10 cellular contexts compared by ENCODE assay signal in genomic region chr5:143064661-143065060, GRCh38.
DNase-seq lines count a peak whose midpoint lies in the region; ATAC-seq, FAIRE-seq and TF ChIP-seq lines count a peak whose summit lies in the region.
"Had no signal": no experiment of that assay in that cellular context is flagged by ENCODE, and none has a peak within 500 bp of the region (broad histone marks: within the 10 kb centered on the region; RNA-seq: fewer than 3 reads in every experiment).

No MANE protein-coding gene starts in this region.

- H3K4me3 ChIP-seq in heart left ventricle (peak overlapping the region in 6 of 12 donors; percentile 1 to 33 (median 9)), uterus (no peak overlapping the region), HepG2 (replicated peaks in 1 of 3; ENCODE audit: insufficient read depth in 1 of 3, low read depth in 2 of 3, low read length in 3 of 3) (no peak overlapping the region)

- H3K27me3 ChIP-seq in heart left ventricle (no peaks in the 10 kb centered on the region), uterus (no peaks in the 10 kb centered on the region), HepG2 (ENCODE audit: control insufficient read depth in 1 of 2, insufficient read depth in 2 of 2, low read length in 2 of 2) (no peaks in the 10 kb centered on the region)

- H3K9me3 ChIP-seq in heart left ventricle (no peaks in the 10 kb centered on the region), uterus (no peaks in the 10 kb centered on the region), HepG2 (ENCODE audit: low read length) (no peaks in the 10 kb centered on the region)

- H3K9ac ChIP-seq in HepG2 (ENCODE audit: insufficient read depth, low read depth, low read length) = no peak overlapping the region

- H3K4me1 ChIP-seq in heart left ventricle (peaks cover 5 to 70% (median 59%) of the 10 kb centered on the region in 12 donors), uterus (peaks cover 0 to 8% of the 10 kb centered on the region in 2 donors), HepG2 (ENCODE audit: insufficient read depth, low read length) (no peaks in the 10 kb centered on the region)

- H3K4me3 Mint-ChIP-seq in natural killer cell treated with Interleukin-12 subunit alpha and Interleukin-12 subunit beta and Interleukin-15 and Interleukin-18, amount 100 ng/mL, for 72 hours = peak overlapping the region; percentile 74
- H3K4me3 Mint-ChIP-seq: activated CD4-positive, alpha-beta T cell treated with anti-CD3 and anti-CD28 coated beads, Interleukin-2, amount 10 ng/mL, durations not matched to agents 7 days and 5 days had no signal

- no peak for TF ChIP-seq RAD21 in HepG2 (CRISPR knock-in tag; IDR thresholded peaks at IDR 0.05)

- intact Hi-C loops in heart left ventricle (cut with DNase I) (loop anchor here in 4 of 10 donors (5.0 to 10.0 kb wide), 4 partner anchors 42 to 338 kb away; partner anchors contain the start of gene NR3C1 (in 1 of the 4)), left cardiac atrium (cut with DNase I) (no loop called here), uterus (cut with DNase I; ENCODE audit: low total_unique reads) (no loop called here), HepG2 (cut with micrococcal nuclease; ENCODE audit: unreplicated experiment) (no loop called here)

- FAIRE-seq in HepG2 (lab: Jason Lieb, UNC) = no peak

- H3K9me3 Mint-ChIP-seq in natural killer cell treated with Interleukin-12 subunit alpha and Interleukin-12 subunit beta and Interleukin-15 and Interleukin-18, amount 100 ng/mL, for 72 hours = peaks cover 2% of the 10 kb centered on the region

- CTCF ChIA-PET in HepG2 (lab: Yijun Ruan, JAX; ENCODE audit: low intra/inter-chr PET ratio, low total read pairs) = no interaction called here

- POLR2A ChIA-PET in HepG2 (lab: Yijun Ruan, JAX) = no interaction called here

- peaks cover 51 to 52% of the 10 kb centered on the region in 2 donors for H3K4me1 Mint-ChIP-seq in natural killer cell treated with Interleukin-12 subunit alpha and Interleukin-12 subunit beta and Interleukin-15 and Interleukin-18, amount 100 ng/mL, for 72 hours (ENCODE audit: low read depth in 2 of 2)

- no peaks in the 10 kb centered on the region for H3K27me3 Mint-ChIP-seq in natural killer cell treated with Interleukin-12 subunit alpha and Interleukin-12 subunit beta and Interleukin-15 and Interleukin-18, amount 100 ng/mL, for 72 hours
- H3K27me3 Mint-ChIP-seq: activated CD4-positive, alpha-beta T cell treated with anti-CD3 and anti-CD28 coated beads, Interleukin-2, amount 10 ng/mL, durations not matched to agents 7 days and 5 days had no signal

- no peak overlapping the region for H2AFZ ChIP-seq in HepG2 (ENCODE audit: low read length)

- TF ChIP-seq CTCF in heart left ventricle (IDR thresholded peaks at IDR 0.05) = no peak
- no peak for TF ChIP-seq CTCF in uterus (IDR thresholded peaks at IDR 0.05)
- no peak for TF ChIP-seq CTCF in HepG2 (CRISPR knock-in tag; IDR thresholded peaks at IDR 0.05)

- BruUV-seq in HepG2 (replicated peaks; lab: Mats Ljungman, UMichigan) = no TSS peak

- H4K20me1 ChIP-seq in HepG2 (ENCODE audit: insufficient read depth, low read length) = no peaks in the 10 kb centered on the region

- 39 to 54% (median 43%) methylated on average over 2 of the region's 2 CpGs for WGBS in heart left ventricle, 4 donors
- WGBS in HepG2 (ENCODE audit: low lambda C conversion rate) = 98% methylated on average over 2 of the region's 2 CpGs

- H3K79me2 ChIP-seq in HepG2 (ENCODE audit: insufficient read depth, low read length) = no peaks in the 10 kb centered on the region

- H3K4me2 ChIP-seq in HepG2 (ENCODE audit: low read depth, low read length) = no peak overlapping the region

- H3K27ac Mint-ChIP-seq in natural killer cell treated with Interleukin-12 subunit alpha and Interleukin-12 subunit beta and Interleukin-15 and Interleukin-18, amount 100 ng/mL, for 72 hours = peak overlapping the region; percentile 84
- H3K27ac Mint-ChIP-seq: activated CD4-positive, alpha-beta T cell treated with anti-CD3 and anti-CD28 coated beads, Interleukin-2, amount 10 ng/mL, durations not matched to agents 7 days and 5 days had no signal

- H3K36me3 ChIP-seq in heart left ventricle (peaks cover 0 to 21% (median 14%) of the 10 kb centered on the region in 9 donors), uterus (no peaks in the 10 kb centered on the region), HepG2 (replicated peaks in 1 of 2; ENCODE audit: control insufficient read depth in 1 of 2, insufficient read depth in 2 of 2, low read length in 2 of 2) (peaks cover 6 to 10% of the 10 kb centered on the region in 2 experiments; a peak in 4 of 5 replicates)

- no peak for DNase-seq in heart left ventricle
- DNase-seq in left cardiac atrium = no peak
- peak; percentile 28 for DNase-seq in dermis blood vessel endothelial cell
- DNase-seq in natural killer cell treated with Interleukin-12 subunit alpha and Interleukin-12 subunit beta and Interleukin-15 and Interleukin-18, amount 100 ng/mL, for 72 hours (ENCODE audit: low spot score) = no peak
- no peak for DNase-seq in uterus
- no peak for DNase-seq in NCI-H1436 treated with DMSO at 0.1 percent for 48 hours (lab: John Stamatoyannopoulos, UW)
- no peak for DNase-seq in HepG2 (ENCODE audit: low spot score)
- DNase-seq: activated CD4-positive, alpha-beta T cell treated with anti-CD3 and anti-CD28 coated beads, Interleukin-2, amount 10 ng/mL, durations not matched to agents 7 days and 5 days; nucleus accumbens had no signal

- ATAC-seq in heart left ventricle = no peak
- no peak for ATAC-seq in left cardiac atrium
- no peak for ATAC-seq in natural killer cell treated with Interleukin-12 subunit alpha and Interleukin-12 subunit beta and Interleukin-15 and Interleukin-18, amount 100 ng/mL, for 72 hours
- ATAC-seq in HG03175 (IDR thresholded peaks at IDR 0.05; ENCODE audit: unreplicated experiment) = no peak
- ATAC-seq in HepG2 = no peak

- peaks cover 39% of the 10 kb centered on the region for H3K36me3 Mint-ChIP-seq in natural killer cell treated with Interleukin-12 subunit alpha and Interleukin-12 subunit beta and Interleukin-15 and Interleukin-18, amount 100 ng/mL, for 72 hours

- TF ChIP-seq POLR2A in heart left ventricle (IDR thresholded peaks at IDR 0.05) = no peak
- TF ChIP-seq POLR2A in uterus (IDR thresholded peaks at IDR 0.05) = no peak
- no peak for TF ChIP-seq POLR2A in HepG2 (IDR thresholded peaks at IDR 0.05; ENCODE audit: insufficient read depth in 1 of 2, low read depth in 2 of 2, low read length in 2 of 2)

- TF ChIP-seq EP300 in HepG2 (IDR thresholded peaks at IDR 0.05; ENCODE audit: low read depth in 2 of 2, low read length in 2 of 2) (no peak), HepG2 (CRISPR knock-in tag; IDR thresholded peaks at IDR 0.05; ENCODE audit: borderline replicate concordance) (no peak)

- in situ Hi-C loops in HepG2 (cut with HindIII; ENCODE audit: extremely low pct_ligation_motif_present, low pct_unique_long_range_greater_than_20kb) = no loop called here

- peak overlapping the region; percentile 8 to 88 (median 72) for H3K27ac ChIP-seq in heart left ventricle
- peak overlapping the region; percentile 42 to 68 for H3K27ac ChIP-seq in uterus
- H3K27ac ChIP-seq in HepG2 (ENCODE audit: extremely low read length, insufficient read depth, low read length) = no peak overlapping the region

TF ChIP-seq in HepG2, 621 proteins besides CTCF, POLR2A, EP300 and RAD21 (continues in another document):
- TF ChIP-seq ZHX2 (IDR thresholded peaks at IDR 0.05; ENCODE audit: low read depth) (no peak), ZHX2 (CRISPR knock-in tag; IDR thresholded peaks at IDR 0.05; ENCODE audit: borderline replicate concordance) (no peak), RFX1 (IDR thresholded peaks at IDR 0.05) (no peak), RORA (CRISPR knock-in tag; IDR thresholded peaks at IDR 0.05) (no peak)
